Comparison of ENCODE assay signal across 11 cellular contexts in the genomic region with DNA sequence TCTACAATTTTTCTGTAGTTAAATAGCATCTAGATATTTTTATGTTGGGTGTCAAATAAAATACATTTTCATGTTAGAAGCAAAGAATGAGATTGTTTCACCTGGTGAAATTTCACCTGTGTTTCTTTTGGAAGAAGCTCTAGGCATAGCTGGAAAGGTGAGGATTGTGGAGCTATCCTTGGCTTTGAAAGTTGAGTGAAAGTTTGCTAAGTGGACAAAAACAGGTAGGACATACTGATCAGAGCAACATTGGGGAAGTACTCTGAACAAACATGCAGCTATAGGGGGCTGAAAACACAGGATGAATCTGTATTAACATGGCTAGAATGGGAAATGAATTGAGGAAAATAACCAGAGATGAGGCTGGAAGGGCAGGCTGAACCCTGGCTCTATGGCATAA. TPM values are rescaled to one million over a fixed set of nuclear protein-coding genes. Genes with fewer than 3 reads are reported as not detected.
"Had no signal": no experiment of that assay in that cellular context is flagged by ENCODE, and none has a peak within 500 bp of the region (broad histone marks: within the 10 kb centered on the region; RNA-seq: fewer than 3 reads in every experiment).

No MANE protein-coding gene starts in this region.

- H3K4me1 Mint-ChIP-seq: GM23338 had no signal

- H2AFZ ChIP-seq: GM23248, GM23338 had no signal

- H3K27ac ChIP-seq: GM23248 had no signal

- DNase-seq: GM23248, GOT3, H7, H9, HCEC 1CT, HFFc6 had no signal

- H3K9me3 ChIP-seq: HAP-1 had no signal

- H3K27ac Mint-ChIP-seq: GM23338, H9, HFFc6 had no signal

- FAIRE-seq: H1, H54 had no signal

- H3K4me1 ChIP-seq: HAP-1 had no signal

- H3K4me3 Mint-ChIP-seq: GM23338, H9, HFFc6 had no signal

- H3K4me2 ChIP-seq: GM23338 had no signal

- H3K4me3 ChIP-seq: GM23248, GM23338, HAP-1 had no signal

- H3K36me3 ChIP-seq: HAP-1 had no signal

- H3K9me3 Mint-ChIP-seq: GM23338, H9 had no signal

- H3K9ac ChIP-seq: GM23248 had no signal

- ATAC-seq: GM23338, HCT116 had no signal

RNA-seq across cellular contexts. Expression of a gene that starts 18.8 kb away (rescaled TPM):
- total RNA-seq: GM23248, HFFc6 had no signal
- polyA plus RNA-seq: GM23248 had no signal
